8 cellular contexts compared by ENCODE assay signal in the genomic region with DNA sequence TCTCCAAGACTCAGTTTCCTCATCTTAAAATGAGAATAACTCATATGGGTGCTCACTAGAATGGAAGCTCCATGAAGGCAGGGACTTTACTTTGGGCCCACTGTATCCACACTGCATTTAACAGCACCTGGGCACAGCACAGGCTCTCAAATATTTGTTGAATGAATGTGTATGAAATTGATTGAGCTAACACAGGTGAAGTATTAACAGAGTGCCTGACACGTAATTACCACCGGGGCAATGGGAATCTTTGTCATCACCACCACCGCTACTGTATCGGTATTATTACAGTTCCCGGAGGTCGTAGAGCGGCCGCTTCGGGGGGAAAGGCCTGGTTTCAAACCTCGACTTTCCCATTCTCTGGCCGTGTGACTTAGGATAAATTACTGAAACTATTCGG. TPM values are rescaled to one million over a fixed set of nuclear protein-coding genes. Genes with fewer than 3 reads are reported as not detected.
DNase-seq lines count a peak whose midpoint lies in the region; ATAC-seq, FAIRE-seq and TF ChIP-seq lines count a peak whose summit lies in the region.

No MANE protein-coding gene starts in this region.

- peak; percentile 8 for FAIRE-seq in GM19239 (lab: Jason Lieb, UNC)

- peaks cover 9% of the 10 kb centered on the region; the same call in 1 of the 2 replicates for H3K36me3 ChIP-seq in SJSA1

- peak overlapping the region; percentile 74 for H3K4me3 ChIP-seq in SJSA1
- peak overlapping the region; percentile 76 for H3K4me3 ChIP-seq in fibroblast of pulmonary artery (replicated peaks; ENCODE audit: low read depth, low read length)
- peak overlapping the region; percentile 96 for H3K4me3 ChIP-seq in skeletal muscle cell (ENCODE audit: low read depth, low read length)

- peaks cover 28% of the 10 kb centered on the region for H3K4me1 ChIP-seq in SJSA1 (replicated peaks)

- DNase-seq in GM19239 (ENCODE audit: insufficient read length, low spot score) (no peak), SJSA1 (ENCODE audit: low read depth in 1 of 2, low spot score in 2 of 2) (no peak), fibroblast of pulmonary artery (ENCODE audit: low read depth) (no peak), skeletal muscle cell (ENCODE audit: low read depth) (no peak), HuH-7 (ENCODE audit: low spot score) (no peak), UCSD-AML1 (lab: John Stamatoyannopoulos, UW; ENCODE audit: unreplicated experiment) (no peak), GM19238 (ENCODE audit: insufficient read length, low spot score) (no peak)

- ATAC-seq in HG03342 (IDR thresholded peaks at IDR 0.05; ENCODE audit: unreplicated experiment), result no peak

- peak overlapping the region; percentile 98 for H3K27ac ChIP-seq in SJSA1

- H3K27me3 ChIP-seq in SJSA1 (replicated peaks), result no peaks in the 10 kb centered on the region

- no peaks in the 10 kb centered on the region for H3K9me3 ChIP-seq in SJSA1 (replicated peaks)

- TF ChIP-seq CTCF in fibroblast of pulmonary artery (IDR thresholded peaks at IDR 0.05; ENCODE audit: low read length, missing control alignments), result no peak

RNA-seq across cellular contexts. Expression of a gene that starts 1.2 kb away (rescaled TPM):
- total RNA-seq in SJSA1 (2014; rRNA removed; shearing (Covaris generic)), result 11.9 and 14.0 TPM in 2 replicates
